Comparison of ENCODE assay signal across 14 cellular contexts in genomic region chr21:33433001-33433400, GRCh38. TPM values are rescaled to one million over a fixed set of nuclear protein-coding genes. Genes with fewer than 3 reads are reported as not detected.
DNase-seq lines count a peak whose midpoint lies in the region; ATAC-seq and TF ChIP-seq lines count a peak whose summit lies in the region.
"Had no signal": no experiment of that assay in that cellular context is flagged by ENCODE, and none has a peak within 500 bp of the region (broad histone marks: within the 10 kb centered on the region; RNA-seq: fewer than 3 reads in every experiment).

No MANE protein-coding gene starts in this region.

- peaks cover 37% of the 10 kb centered on the region for H3K4me1 ChIP-seq in foreskin keratinocyte
- H3K4me1 ChIP-seq in thoracic aorta (ENCODE audit: control insufficient read depth in 1 of 2, low read depth in 2 of 2), result peaks cover 20 to 34% of the 10 kb centered on the region in 2 donors

- H3K9me3 ChIP-seq in thoracic aorta, result no peaks in the 10 kb centered on the region
- H3K9me3 ChIP-seq: sigmoid colon had no signal

- no peak overlapping the region for H3K4me3 Mint-ChIP-seq in activated CD8-positive, alpha-beta T cell treated with anti-CD3 and anti-CD28 coated beads, Interleukin-2, amount 10 ng/mL, durations not matched to agents 7 days and 5 days
- H3K4me3 Mint-ChIP-seq in activated CD8-positive, alpha-beta T cell treated with anti-CD3 and anti-CD28 coated beads for 36 hours, result no peak overlapping the region
- no peak overlapping the region for H3K4me3 Mint-ChIP-seq in activated B cell treated with CpG ODN at 0.5 μM for 24 hours

- H3K27ac Mint-ChIP-seq in activated CD8-positive, alpha-beta T cell treated with anti-CD3 and anti-CD28 coated beads, Interleukin-2, amount 10 ng/mL, durations not matched to agents 7 days and 5 days, result peak overlapping the region; percentile 30
- no peak overlapping the region for H3K27ac Mint-ChIP-seq in activated CD8-positive, alpha-beta T cell treated with anti-CD3 and anti-CD28 coated beads for 36 hours
- peak overlapping the region; percentile 75 for H3K27ac Mint-ChIP-seq in activated B cell treated with CpG ODN at 0.5 μM for 24 hours

- no peak overlapping the region for H3K4me3 ChIP-seq in thoracic aorta
- H3K4me3 ChIP-seq: sigmoid colon had no signal

- H3K9me3 Mint-ChIP-seq in activated CD8-positive, alpha-beta T cell treated with anti-CD3 and anti-CD28 coated beads, Interleukin-2, amount 10 ng/mL, durations not matched to agents 7 days and 5 days (ENCODE audit: insufficient read depth), result no peaks in the 10 kb centered on the region
- no peaks in the 10 kb centered on the region for H3K9me3 Mint-ChIP-seq in activated CD8-positive, alpha-beta T cell treated with anti-CD3 and anti-CD28 coated beads for 36 hours
- H3K9me3 Mint-ChIP-seq in activated B cell treated with CpG ODN at 0.5 μM for 24 hours, result no peaks in the 10 kb centered on the region

- H3K27me3 ChIP-seq in foreskin keratinocyte, result no peaks in the 10 kb centered on the region
- H3K27me3 ChIP-seq in thoracic aorta (replicated peaks; ENCODE audit: insufficient read depth), result no peaks in the 10 kb centered on the region
- H3K27me3 ChIP-seq: sigmoid colon had no signal

- H3K36me3 ChIP-seq in thoracic aorta, result peaks cover 55% of the 10 kb centered on the region

- DNase-seq in activated CD8-positive, alpha-beta T cell treated with anti-CD3 and anti-CD28 coated beads, Interleukin-2, amount 10 ng/mL, durations not matched to agents 7 days and 5 days, result no peak
- DNase-seq in activated CD8-positive, alpha-beta T cell treated with anti-CD3 and anti-CD28 coated beads for 36 hours, result no peak
- no peak for DNase-seq in activated B cell treated with CpG ODN at 0.5 μM for 24 hours
- no peak for DNase-seq in foreskin keratinocyte
- no peak for DNase-seq in thoracic aorta (ENCODE audit: low spot score)
- DNase-seq in activated gamma-delta T cell (lab: John Stamatoyannopoulos, UW), result no peak
- no peak for DNase-seq in NCI-H69 (lab: John Stamatoyannopoulos, UW)
- DNase-seq: EL; glutamatergic neuron; NCI-H2227 treated with DMSO at 0.1 percent for 48 hours; sigmoid colon; stimulated activated CD4-positive, alpha-beta T cell treated with anti-CD3 and anti-CD28 coated beads, Interleukin-4, amount 100 ng/mL, for 4 hours had no signal

- POLR2A ChIA-PET in activated CD8-positive, alpha-beta T cell treated with anti-CD3 and anti-CD28 coated beads, Interleukin-2, amount 10 ng/mL, durations not matched to agents 7 days and 5 days (lab: Charles Lee), result no interaction called here
- POLR2A ChIA-PET in activated CD8-positive, alpha-beta T cell treated with anti-CD3 and anti-CD28 coated beads for 36 hours (lab: Charles Lee), result interaction anchor here (0.7 to 1.3 kb wide), 2 partner anchors 9 to 27 kb away, joined by 3 to 4 read pairs; no protein-coding TSS in a partner anchor
- POLR2A ChIA-PET in activated B cell treated with CpG ODN at 0.5 μM for 24 hours (lab: Charles Lee), result no interaction called here

- H3K4me1 Mint-ChIP-seq in activated CD8-positive, alpha-beta T cell treated with anti-CD3 and anti-CD28 coated beads, Interleukin-2, amount 10 ng/mL, durations not matched to agents 7 days and 5 days (ENCODE audit: low read depth), result peaks cover 27% of the 10 kb centered on the region
- H3K4me1 Mint-ChIP-seq in activated CD8-positive, alpha-beta T cell treated with anti-CD3 and anti-CD28 coated beads for 36 hours (ENCODE audit: low read depth), result peaks cover 26% of the 10 kb centered on the region
- H3K4me1 Mint-ChIP-seq in activated B cell treated with CpG ODN at 0.5 μM for 24 hours, result peaks cover 63% of the 10 kb centered on the region

- H3K27ac ChIP-seq in foreskin keratinocyte, result peak overlapping the region; percentile 100
- H3K27ac ChIP-seq in thoracic aorta, result peak overlapping the region; percentile 60 to 85
- H3K27ac ChIP-seq: HL-60 had no signal

- intact Hi-C loops in activated CD8-positive, alpha-beta T cell treated with anti-CD3 and anti-CD28 coated beads for 36 hours (cut with micrococcal nuclease), result no loop called here
- intact Hi-C loops in activated B cell treated with CpG ODN at 0.5 μM for 24 hours (cut with micrococcal nuclease), result no loop called here

- H3K27me3 Mint-ChIP-seq in activated CD8-positive, alpha-beta T cell treated with anti-CD3 and anti-CD28 coated beads, Interleukin-2, amount 10 ng/mL, durations not matched to agents 7 days and 5 days (ENCODE audit: low read depth), result no peaks in the 10 kb centered on the region
- no peaks in the 10 kb centered on the region for H3K27me3 Mint-ChIP-seq in activated CD8-positive, alpha-beta T cell treated with anti-CD3 and anti-CD28 coated beads for 36 hours
- no peaks in the 10 kb centered on the region for H3K27me3 Mint-ChIP-seq in activated B cell treated with CpG ODN at 0.5 μM for 24 hours

- peaks cover 48% of the 10 kb centered on the region for H3K36me3 Mint-ChIP-seq in activated CD8-positive, alpha-beta T cell treated with anti-CD3 and anti-CD28 coated beads, Interleukin-2, amount 10 ng/mL, durations not matched to agents 7 days and 5 days (ENCODE audit: low read depth)
- H3K36me3 Mint-ChIP-seq in activated CD8-positive, alpha-beta T cell treated with anti-CD3 and anti-CD28 coated beads for 36 hours (ENCODE audit: low read depth), result peaks cover 39% of the 10 kb centered on the region
- H3K36me3 Mint-ChIP-seq in activated B cell treated with CpG ODN at 0.5 μM for 24 hours (ENCODE audit: low read depth), result peaks cover 77% of the 10 kb centered on the region

- TF ChIP-seq CTCF in activated CD8-positive, alpha-beta T cell treated with anti-CD3 and anti-CD28 coated beads for 36 hours (IDR thresholded peaks at IDR 0.05), result no peak
- no peak for TF ChIP-seq CTCF in activated B cell treated with CpG ODN at 0.5 μM for 24 hours (IDR thresholded peaks at IDR 0.05)
- no peak for TF ChIP-seq CTCF in foreskin keratinocyte (conservative IDR thresholded peaks at IDR 0.05)
- no peak for TF ChIP-seq CTCF in thoracic aorta (IDR thresholded peaks at IDR 0.05)

- CTCF ChIA-PET in activated CD8-positive, alpha-beta T cell treated with anti-CD3 and anti-CD28 coated beads, Interleukin-2, amount 10 ng/mL, durations not matched to agents 7 days and 5 days (lab: Charles Lee), result no interaction called here
- CTCF ChIA-PET in activated CD8-positive, alpha-beta T cell treated with anti-CD3 and anti-CD28 coated beads for 36 hours (lab: Charles Lee), result interaction anchor here (1.3 to 3.4 kb wide), 3 partner anchors 12 to 72 kb away, joined by 3 to 31 read pairs (median 6); no protein-coding TSS in a partner anchor
- CTCF ChIA-PET in activated B cell treated with CpG ODN at 0.5 μM for 24 hours (lab: Charles Lee), result interaction anchor here (1.2 kb wide), 1 partner anchor 18 kb away, joined by 3 read pairs; no protein-coding TSS in a partner anchor

- ATAC-seq in activated CD8-positive, alpha-beta T cell treated with anti-CD3 and anti-CD28 coated beads, Interleukin-2, amount 10 ng/mL, durations not matched to agents 7 days and 5 days, result no peak
- no peak for ATAC-seq in activated CD8-positive, alpha-beta T cell treated with anti-CD3 and anti-CD28 coated beads for 36 hours
- no peak for ATAC-seq in activated B cell treated with CpG ODN at 0.5 μM for 24 hours (ENCODE audit: low read depth)
- ATAC-seq in foreskin keratinocyte, result no peak
- ATAC-seq in thoracic aorta (ENCODE audit: insufficient number of reproducible peaks, low FRiP score, low read depth), result no peak
- ATAC-seq in HG02885 (IDR thresholded peaks at IDR 0.05; ENCODE audit: poor library complexity, unreplicated experiment), result no peak

RNA-seq across cellular contexts. Expression of gene IFNGR2, which starts 29.8 kb away (rescaled TPM):
- total RNA-seq in activated CD8-positive, alpha-beta T cell treated with anti-CD3 and anti-CD28 coated beads, Interleukin-2, amount 10 ng/mL, durations not matched to agents 7 days and 5 days, result 1 to 10 TPM; 6.5 to 8.2 TPM
- total RNA-seq in activated CD8-positive, alpha-beta T cell treated with anti-CD3 and anti-CD28 coated beads for 36 hours, result 1 to 10 TPM; 7.8 to 9.8 TPM
- total RNA-seq in activated B cell treated with CpG ODN at 0.5 μM for 24 hours (66.8 and 71.1 TPM in 2 replicates), foreskin keratinocyte (90.0 and 93.6 TPM in 2 replicates), thoracic aorta (10 to 100 TPM; 67.3 to 72.2 TPM)
- polyA plus RNA-seq in foreskin keratinocyte, result 82.1 and 87.0 TPM in 2 replicates

RNA-seq across cellular contexts. Expression of gene TMEM50B, which starts 46.8 kb away (rescaled TPM):
- 10 to 100 TPM; 34.9 to 37.5 TPM for total RNA-seq in activated CD8-positive, alpha-beta T cell treated with anti-CD3 and anti-CD28 coated beads, Interleukin-2, amount 10 ng/mL, durations not matched to agents 7 days and 5 days
- total RNA-seq in activated CD8-positive, alpha-beta T cell treated with anti-CD3 and anti-CD28 coated beads for 36 hours, result 10 to 100 TPM; 14.4 to 15.2 TPM
- total RNA-seq in activated B cell treated with CpG ODN at 0.5 μM for 24 hours (42.3 and 47.2 TPM in 2 replicates), foreskin keratinocyte (22.5 and 26.0 TPM in 2 replicates), thoracic aorta (10 to 100 TPM; 51.4 to 79.9 TPM)
- polyA plus RNA-seq in foreskin keratinocyte, result 19.1 and 22.5 TPM in 2 replicates

RNA-seq across cellular contexts. Expression of gene DNAJC28, which starts 58.5 kb away (rescaled TPM):
- total RNA-seq in activated CD8-positive, alpha-beta T cell treated with anti-CD3 and anti-CD28 coated beads, Interleukin-2, amount 10 ng/mL, durations not matched to agents 7 days and 5 days, result under 1 TPM; 0.40 to 0.73 TPM
- total RNA-seq in activated CD8-positive, alpha-beta T cell treated with anti-CD3 and anti-CD28 coated beads for 36 hours, result under 1 TPM; 0.22 to 0.56 TPM
- total RNA-seq in activated B cell treated with CpG ODN at 0.5 μM for 24 hours, result 0.53 and 0.66 TPM in 2 replicates
- 1.1 and 1.2 TPM in 2 replicates for total RNA-seq in foreskin keratinocyte
- polyA plus RNA-seq in foreskin keratinocyte, result 0.53 and 0.65 TPM in 2 replicates
- total RNA-seq in thoracic aorta, result 1 to 10 TPM in 1 of 2 donors, under 1 TPM in 1; 0.42 to 1.5 TPM
